ENCODE assay signal across 17 cellular contexts in the genomic region with DNA sequence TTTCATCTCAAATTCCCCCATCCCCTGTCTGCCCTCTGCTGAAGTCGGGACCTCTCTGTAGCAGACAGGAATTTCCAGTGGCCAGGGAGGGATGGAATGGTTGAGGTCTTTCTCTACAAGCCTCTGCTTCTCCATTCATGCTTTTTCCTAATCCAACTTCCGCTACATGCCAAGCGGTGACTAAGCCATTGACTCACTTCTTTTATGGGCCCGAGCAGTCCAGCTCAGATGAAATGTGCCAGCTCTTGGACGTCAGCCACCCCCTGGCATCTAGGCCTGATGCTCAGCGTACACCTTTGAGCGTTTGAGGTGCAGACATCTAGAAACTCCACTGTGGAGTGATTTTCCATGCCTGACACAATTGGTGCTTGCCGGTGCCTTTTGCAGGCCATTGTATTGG. TPM values are rescaled to one million over a fixed set of nuclear protein-coding genes. Genes with fewer than 3 reads are reported as not detected.
A peak's percentile ranks its signal among the peaks of the same experiment; 100 is the strongest.
DNase-seq lines count a peak whose midpoint lies in the region; ATAC-seq, FAIRE-seq and TF ChIP-seq lines count a peak whose summit lies in the region.
"Had no signal": no experiment of that assay in that cellular context is flagged by ENCODE, and none has a peak within 500 bp of the region (broad histone marks: within the 10 kb centered on the region; RNA-seq: fewer than 3 reads in every experiment).

No MANE protein-coding gene starts in this region.

- TF ChIP-seq POLR2A in A549 (IDR thresholded peaks at IDR 0.05; ENCODE audit: low read length), result no peak

- H3K27me3 ChIP-seq in left lung, result peaks cover 0 to 5% of the 10 kb centered on the region in 2 donors
- H3K27me3 ChIP-seq: neutrophil, tibial nerve had no signal

- TF ChIP-seq RAD21 in A549 (conservative IDR thresholded peaks at IDR 0.05 in 1 of 2, IDR thresholded peaks at IDR 0.05 in 1 of 2), result no peak

- H3K4me1 ChIP-seq in A549 (peaks cover 11% of the 10 kb centered on the region; the same call in 1 of the 3 replicates), left lung (no peaks in the 10 kb centered on the region)
- H3K4me1 ChIP-seq: SJSA1, tibial nerve had no signal

- H3K27ac ChIP-seq in A549 (peak overlapping the region in 1 of 2 experiments; percentile 55; a peak in 2 of 6 replicates), left lung (no peak overlapping the region)
- H3K27ac ChIP-seq: neutrophil, SJSA1, tibial nerve had no signal

- CTCF ChIA-PET in A549 (lab: Yijun Ruan, JAX), result interaction anchor here (0.8 to 1.7 kb wide), 4 partner anchors 14 to 207 kb away, joined by 3 to 4 read pairs (median 4); no protein-coding TSS in a partner anchor

- peak; percentile 28 for FAIRE-seq in A549 (lab: Jason Lieb, UNC)

- POLR2A ChIA-PET in A549 (lab: Yijun Ruan, JAX), result no interaction called here

- H3K9me3 ChIP-seq in A549 (no peaks in the 10 kb centered on the region), left lung (no peaks in the 10 kb centered on the region)
- H3K9me3 ChIP-seq: neutrophil, SJSA1 had no signal

- peak; percentile 62 to 65 for DNase-seq in A549 (ENCODE audit: low read depth in 1 of 2, low spot score in 1 of 2)
- DNase-seq in HT-29 (ENCODE audit: low spot score), result peak; percentile 61
- peak; percentile 57 for DNase-seq in SW480 (ENCODE audit: low spot score)
- DNase-seq in islet precursor cell, result peak; percentile 67
- DNase-seq in left lung, result no peak
- no peak for DNase-seq in ureter (ENCODE audit: low spot score)
- DNase-seq: activated CD4-positive, CD25-positive, alpha-beta regulatory T cell; activated CD8-positive, alpha-beta memory T cell treated with anti-CD3 and anti-CD28 coated beads, Interleukin-2, amount 50 U/mL, for 48 hours; activated naive CD8-positive, alpha-beta T cell treated with anti-CD3 and anti-CD28 coated beads, Interleukin-2, amount 10 ng/mL, durations not matched to agents 7 days and 5 days; NCI-H1417 treated with DMSO at 0.1 percent for 48 hours; NCI-H748 treated with DMSO at 0.1 percent for 48 hours; stimulated activated CD4-positive, alpha-beta T cell treated with anti-CD3 and anti-CD28 coated beads, Interleukin-15, amount 100 ng/mL, for 24 hours had no signal

- no peak for TF ChIP-seq EP300 in A549 (IDR thresholded peaks at IDR 0.05)

- intact Hi-C loops in left lung (cut with DNase I), result no loop called here

- H3K4me2 ChIP-seq in A549, result 0 out of 3 replicates have a peak overlapping the region, but pooled peaks have one; percentile 11

- no peak for TF ChIP-seq CTCF in A549 (IDR thresholded peaks at IDR 0.05)
- TF ChIP-seq CTCF in left lung (IDR thresholded peaks at IDR 0.05), result no peak

- H3K4me3 ChIP-seq in A549 (no peak overlapping the region), left lung (no peak overlapping the region)
- H3K4me3 ChIP-seq: SJSA1, tibial nerve had no signal

- no peaks in the 10 kb centered on the region for H3K36me3 ChIP-seq in left lung
- H3K36me3 ChIP-seq: neutrophil, SJSA1, tibial nerve had no signal

- WGBS in A549 (ENCODE audit: missing lambda C conversion rate), result 10% methylated on average over 8 of the region's 8 CpGs

- peak; percentile 90 to 93 for ATAC-seq in A549
- no peak for ATAC-seq in GM21390 (IDR thresholded peaks at IDR 0.05; ENCODE audit: unreplicated experiment)
- ATAC-seq in HG03565 (IDR thresholded peaks at IDR 0.05; ENCODE audit: unreplicated experiment), result no peak
- ATAC-seq in left lung, result no peak

TF ChIP-seq in A549, 52 proteins besides CTCF, POLR2A, EP300 and RAD21:
- peak; percentile 57; the same call in 1 of the 2 replicates for TF ChIP-seq FOSL2 (IDR thresholded peaks at IDR 0.05)
- TF ChIP-seq FOSL2 (CRISPR knock-in tag; IDR thresholded peaks at IDR 0.05), result peak; percentile 69
- peak; percentile 48 for TF ChIP-seq JUNB (IDR thresholded peaks at IDR 0.05)
- TF ChIP-seq, protein P1, sequence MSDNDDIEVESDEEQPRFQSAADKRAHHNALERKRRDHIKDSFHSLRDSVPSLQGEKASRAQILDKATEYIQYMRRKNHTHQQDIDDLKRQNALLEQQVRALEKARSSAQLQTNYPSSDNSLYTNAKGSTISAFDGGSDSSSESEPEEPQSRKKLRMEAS (IDR thresholded peaks at IDR 0.05), result peak; percentile 53; the same call in 1 of the 2 replicates
- TF ChIP-seq EHMT2 (IDR thresholded peaks at IDR 0.05; ENCODE audit: low read depth), result no peak

RNA-seq across cellular contexts. Expression of gene GPR139, which starts 40.7 kb away (rescaled TPM):
- polyA plus RNA-seq in A549 (2011; rRNA removed) (not detected in 2 replicates), A549 (2017; fragmentation: RNase III; extraction: RNeasy Plus Mini Kit Qiagen cat#74134 plus additional on column Dnase treatment) (not detected in 3 replicates)
- not detected in 2 replicates for polyA plus RNA-seq in A549 (2012; cell fraction: cytosol; rRNA removed)
- polyA plus RNA-seq in A549 (2012; cell fraction: nucleus; rRNA removed), result not detected in 2 replicates
- polyA minus RNA-seq in A549 (2011; rRNA and poly(A)+ RNA removed), result not detected in 2 replicates
- not detected in 2 replicates for total RNA-seq in HT-29 (2014; rRNA removed; shearing (Covaris generic))
- total RNA-seq in left lung (not detected), ureter (not detected)
- total RNA-seq: activated naive CD8-positive, alpha-beta T cell treated with anti-CD3 and anti-CD28 coated beads, Interleukin-2, amount 10 ng/mL, durations not matched to agents 7 days and 5 days; SJSA1; tibial nerve had no signal

Comparison
In these comparisons a context has a peak if more than half of its experiments do, and no peak if none do; other contexts are left out.
1. ATAC-seq: peak in A549 (2 of 2); none in GM21390 (single experiment), HG03565 (single experiment) and left lung (single experiment).
2. DNase-seq: peak in A549 (2 of 2), HT-29 (single experiment), SW480 (single experiment) and islet precursor cell (single experiment); none in left lung (0 of 2) and ureter (single experiment).